ENCODE assay signal across 26 cellular contexts in the genomic region with DNA sequence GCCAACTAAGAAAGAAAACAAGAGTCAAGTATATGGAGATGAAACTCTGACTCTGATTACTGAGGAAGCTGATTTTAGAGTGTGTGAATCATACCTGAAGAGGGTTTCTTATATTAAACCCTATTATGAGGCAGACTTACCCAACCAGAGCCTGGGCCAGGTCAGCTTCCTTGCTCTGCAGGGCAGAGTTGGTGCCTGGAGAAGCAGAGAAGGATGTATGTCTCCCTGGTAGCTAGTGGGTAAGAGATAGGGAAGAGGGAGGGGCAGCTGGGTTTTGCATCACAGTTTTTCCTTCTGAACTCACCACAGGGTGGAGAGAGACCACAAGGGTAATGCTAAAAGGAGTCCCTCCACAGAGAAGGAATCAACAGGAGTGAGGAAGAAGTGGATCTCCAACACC.
DNase-seq lines count a peak whose midpoint lies in the region; ATAC-seq and TF ChIP-seq lines count a peak whose summit lies in the region.
"Had no signal": no experiment of that assay in that cellular context is flagged by ENCODE, and none has a peak within 500 bp of the region (broad histone marks: within the 10 kb centered on the region; RNA-seq: fewer than 3 reads in every experiment).

No MANE protein-coding gene starts in this region.

- H3K18ac ChIP-seq in trophoblast cell (ENCODE audit: low read length): no peak overlapping the region

- no peaks in the 10 kb centered on the region for H3K27me3 ChIP-seq in left ventricle myocardium inferior (ENCODE audit: low read depth)
- no peaks in the 10 kb centered on the region for H3K27me3 ChIP-seq in trophoblast cell (ENCODE audit: insufficient read depth, low read length)
- H3K27me3 ChIP-seq: adrenal gland, ovary, right atrium auricular region, SJCRH30, testis had no signal

- H3K27ac ChIP-seq in left ventricle myocardium inferior (replicated peaks): peak overlapping the region; percentile 84
- no peak overlapping the region for H3K27ac ChIP-seq in trophoblast cell (ENCODE audit: low read depth, low read length)
- H3K27ac ChIP-seq: adrenal gland, ovary, right atrium auricular region, SJCRH30, testis had no signal

- no peak overlapping the region for H2BK120ac ChIP-seq in trophoblast cell (ENCODE audit: insufficient read depth, low read length, poor library complexity)

- H3K4ac ChIP-seq in trophoblast cell (ENCODE audit: low read depth, low read length): no peak overlapping the region

- no peak overlapping the region for H2BK5ac ChIP-seq in trophoblast cell (ENCODE audit: low read depth, low read length, poor library complexity)

- no peak overlapping the region for H2BK12ac ChIP-seq in trophoblast cell (ENCODE audit: low read length)

- H4K12ac ChIP-seq in trophoblast cell (ENCODE audit: low read depth, low read length): no peak overlapping the region

- DNase-seq in left ventricle myocardium inferior (no peak), Right ventricle myocardium inferior (ENCODE audit: missing footprints) (no peak), astrocyte of the hippocampus (ENCODE audit: low read depth, low spot score) (peak; percentile 5), myocyte (ENCODE audit: low read depth) (peak; percentile 12), EL (no peak), trophoblast cell (no peak)
- DNase-seq: activated CD4-positive, alpha-beta memory T cell treated with anti-CD3 and anti-CD28 coated beads, Interleukin-2, amount 10 ng/mL, durations not matched to agents 7 days and 5 days; activated CD4-positive, CD25-positive, alpha-beta regulatory T cell treated with anti-CD3 and anti-CD28 coated beads, Interleukin-2, amount 50 U/mL, for 72 hours; activated CD8-positive, alpha-beta memory T cell treated with anti-CD3 and anti-CD28 coated beads, Interleukin-2, amount 50 U/mL, for 4 hours; activated naive CD4-positive, alpha-beta T cell treated with Interleukin-2 at 50 U/mL for 16 hours; adrenal gland; CD4-positive, alpha-beta memory T cell; cerebellar nuclear complex; dermis blood vessel endothelial cell; hypothalamus; left colon; NCI-H1436 treated with DMSO at 0.1 percent for 48 hours; NCI-H774; nephron progenitor cell; ovary; stimulated activated CD4-positive, alpha-beta T cell treated with anti-CD3 and anti-CD28 coated beads, Interleukin-1b, Interleukin-23, amount 100 ng/mL, for 48 hours; stimulated activated naive CD8-positive, alpha-beta T cell treated with anti-CD3 and anti-CD28 coated beads, Interleukin-15, Interleukin-2, amounts not matched to agents 100 U/mL and 50 U/mL, for 24 hours; testis had no signal

- H3K9me3 ChIP-seq in left ventricle myocardium inferior (replicated peaks) (no peaks in the 10 kb centered on the region), trophoblast cell (ENCODE audit: insufficient read depth, low read depth, low read length) (peaks cover 2% of the 10 kb centered on the region)
- H3K9me3 ChIP-seq: adrenal gland, ovary, right atrium auricular region, SJCRH30, testis had no signal

- no peak overlapping the region for H4K8ac ChIP-seq in trophoblast cell (ENCODE audit: low read depth, low read length)

- H3K4me1 ChIP-seq in left ventricle myocardium inferior: peaks cover 83% of the 10 kb centered on the region
- no peaks in the 10 kb centered on the region for H3K4me1 ChIP-seq in trophoblast cell (ENCODE audit: control insufficient read depth in 1 of 2, insufficient read depth in 2 of 2, low read length in 2 of 2)
- H3K4me1 ChIP-seq: adrenal gland, SJCRH30, testis had no signal

- H3K23ac ChIP-seq in trophoblast cell (ENCODE audit: low read length): no peak overlapping the region

- no peak overlapping the region for H4K91ac ChIP-seq in trophoblast cell (ENCODE audit: low read depth, low read length)

- H2AK5ac ChIP-seq in trophoblast cell (ENCODE audit: low read length): no peak overlapping the region

- no peak for TF ChIP-seq CTCF in left ventricle myocardium inferior (IDR thresholded peaks at IDR 0.05; ENCODE audit: borderline replicate concordance)

- H3K79me1 ChIP-seq in trophoblast cell (ENCODE audit: low read length): no peaks in the 10 kb centered on the region

- H3K36me3 ChIP-seq in left ventricle myocardium inferior (peaks cover 88% of the 10 kb centered on the region), trophoblast cell (ENCODE audit: control insufficient read depth in 1 of 2, insufficient read depth in 2 of 2, low read length in 2 of 2) (no peaks in the 10 kb centered on the region)
- H3K36me3 ChIP-seq: adrenal gland, ovary, SJCRH30 had no signal

- no peaks in the 10 kb centered on the region for H3K79me2 ChIP-seq in trophoblast cell (ENCODE audit: control insufficient read depth, insufficient read depth, low read length, poor library complexity)

- ATAC-seq in Right ventricle myocardium inferior (no peak), HG02798 (IDR thresholded peaks at IDR 0.05; ENCODE audit: poor library complexity, unreplicated experiment) (no peak)
- ATAC-seq: left colon; stimulated activated naive CD8-positive, alpha-beta T cell treated with anti-CD3 and anti-CD28 coated beads, Interleukin-15, Interleukin-2, amounts not matched to agents 100 U/mL and 50 U/mL, for 24 hours had no signal

- H3K4me3 ChIP-seq in left ventricle myocardium inferior (no peak overlapping the region), trophoblast cell (ENCODE audit: low read depth, low read length) (no peak overlapping the region)
- H3K4me3 ChIP-seq: adrenal gland, ovary, right atrium auricular region, SJCRH30, testis had no signal

- H3K14ac ChIP-seq in trophoblast cell (ENCODE audit: low read length): no peak overlapping the region

- intact Hi-C loops in left ventricle myocardium inferior (cut with micrococcal nuclease): no loop called here
- intact Hi-C loops in Right ventricle myocardium inferior (cut with DNase I): loop anchor here (5.0 kb wide), 1 partner anchor 231 kb away; no protein-coding TSS in a partner anchor

- H3K4me2 ChIP-seq in trophoblast cell (ENCODE audit: low read length): no peak overlapping the region

- H3K9ac ChIP-seq in trophoblast cell (ENCODE audit: low read length): no peak overlapping the region

- H2AFZ ChIP-seq in trophoblast cell (ENCODE audit: insufficient read depth, low read length, poor library complexity): no peak overlapping the region

Comparison
In these comparisons a context has a peak if more than half of its experiments do, and no peak if none do; other contexts are left out.
1. DNase-seq: peak in astrocyte of the hippocampus (single experiment) and myocyte (single experiment); none in left ventricle myocardium inferior (single experiment), Right ventricle myocardium inferior (single experiment), EL (single experiment) and trophoblast cell (0 of 2).